In genomic region chr5:22465616-22466015, GRCh38 we compare ENCODE assay signal across 30 cellular contexts.
"Had no signal": no experiment of that assay in that cellular context is flagged by ENCODE, and none has a peak within 500 bp of the region (broad histone marks: within the 10 kb centered on the region; RNA-seq: fewer than 3 reads in every experiment).

No MANE protein-coding gene starts in this region.

- H3K27ac ChIP-seq: PC-9, RWPE1, SJSA1 had no signal

- H3K4me1 ChIP-seq: SJSA1 had no signal

- ATAC-seq: Panc1, Right ventricle myocardium inferior had no signal

- DNase-seq: Kasumi-1, MG63, NCI-H1048, NCI-H1092 treated with DMSO at 0.1 percent for 48 hours, NCI-H1105 treated with DMSO at 0.1 percent for 48 hours, NCI-H1417, NCI-H1436, NCI-H146, NCI-H1694, NCI-H187, NCI-H1930, NCI-H2029 treated with DMSO at 0.1 percent for 48 hours, NCI-H2081 treated with DMSO at 0.1 percent for 48 hours, NCI-H2107, NCI-H2171, NCI-H226, NCI-H446 treated with DMSO at 0.1 percent for 48 hours, NCI-H510A, NCI-H524, NCI-H526, NCI-H748 treated with DMSO at 0.1 percent for 48 hours, NCI-H82, PC-9, SHP77, SK-N-SH, SW 1271 had no signal

- H3K27me3 ChIP-seq: MG63, SJSA1 had no signal
